In the genomic region with DNA sequence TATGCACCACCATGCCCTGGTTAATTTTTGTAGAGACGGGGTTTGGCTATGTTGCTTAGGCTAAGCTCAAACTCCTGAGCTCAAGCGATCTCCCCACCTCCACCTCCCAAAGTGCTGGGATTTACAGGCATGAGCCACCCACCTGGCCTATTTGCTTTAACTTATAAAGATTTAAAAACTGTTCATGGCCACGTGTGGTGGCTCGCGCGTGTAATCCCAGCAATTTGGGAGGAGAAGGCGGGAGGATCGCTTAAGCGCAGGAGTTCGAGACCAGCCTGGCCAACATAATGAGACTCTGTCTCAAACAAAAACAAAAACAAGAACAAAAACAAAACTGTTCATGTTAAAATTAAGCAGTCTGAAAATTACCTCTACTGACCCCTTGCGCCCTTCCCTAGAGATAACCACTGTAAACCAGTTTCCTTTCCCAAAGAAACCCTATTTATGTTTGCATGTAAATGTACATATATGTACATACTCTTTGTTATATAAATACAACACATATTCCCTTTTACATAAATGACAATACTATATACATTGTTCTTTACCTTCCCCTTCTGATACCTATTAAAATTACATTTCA, we compare ENCODE assay signal across 8 cellular contexts. TPM values are rescaled to one million over a fixed set of nuclear protein-coding genes. Genes with fewer than 3 reads are reported as not detected.
A peak's percentile ranks its signal among the peaks of the same experiment; 100 is the strongest.
DNase-seq lines count a peak whose midpoint lies in the region; ATAC-seq and TF ChIP-seq lines count a peak whose summit lies in the region.

No MANE protein-coding gene starts in this region.

- H3K4me1 ChIP-seq in RWPE2 (ENCODE audit: insufficient read depth, poor library complexity, severe bottlenecking) (peaks cover 24% of the 10 kb centered on the region), skeletal muscle satellite cell (ENCODE audit: control insufficient read depth, insufficient read depth, low read length) (peaks cover 18% of the 10 kb centered on the region), esophagus squamous epithelium (peaks cover 11 to 53% (median 21%) of the 10 kb centered on the region in 3 donors), uterus (no peaks in the 10 kb centered on the region)

- H3K27me3 Mint-ChIP-seq in T-helper 2 cell treated with Interferon-gamma antibody and Interleukin-4, amounts not matched to agents 5 μg/mL and 100 μg/mL, for 36 hours (ENCODE audit: low read depth), result no peaks in the 10 kb centered on the region

- H3K27me3 ChIP-seq in RWPE2 (ENCODE audit: insufficient read depth, poor library complexity, severe bottlenecking), result no peaks in the 10 kb centered on the region
- no peaks in the 10 kb centered on the region for H3K27me3 ChIP-seq in skeletal muscle satellite cell (ENCODE audit: control insufficient read depth, insufficient read depth, low read length)
- no peaks in the 10 kb centered on the region for H3K27me3 ChIP-seq in esophagus squamous epithelium
- no peaks in the 10 kb centered on the region for H3K27me3 ChIP-seq in uterus

- ATAC-seq in RWPE2 (ENCODE audit: low read depth) (no peak), HG03342 (IDR thresholded peaks at IDR 0.05; ENCODE audit: unreplicated experiment) (no peak)

- H3K36me3 Mint-ChIP-seq in T-helper 2 cell treated with Interferon-gamma antibody and Interleukin-4, amounts not matched to agents 5 μg/mL and 100 μg/mL, for 36 hours (ENCODE audit: low read depth), result peaks cover 40% of the 10 kb centered on the region

- H3K27ac ChIP-seq in RWPE2 (ENCODE audit: poor library complexity, severe bottlenecking), result no peak overlapping the region
- no peak overlapping the region for H3K27ac ChIP-seq in esophagus squamous epithelium
- H3K27ac ChIP-seq in uterus, result no peak overlapping the region

- H3K9me3 Mint-ChIP-seq in T-helper 2 cell treated with Interferon-gamma antibody and Interleukin-4, amounts not matched to agents 5 μg/mL and 100 μg/mL, for 36 hours, result no peaks in the 10 kb centered on the region

- TF ChIP-seq CTCF in RWPE2 (IDR thresholded peaks at IDR 0.05; ENCODE audit: poor library complexity, severe bottlenecking) (no peak), epithelial cell of proximal tubule (conservative IDR thresholded peaks at IDR 0.05; ENCODE audit: low read depth, low read length) (no peak), esophagus squamous epithelium (IDR thresholded peaks at IDR 0.05) (no peak), uterus (IDR thresholded peaks at IDR 0.05) (no peak)

- H3K4me3 ChIP-seq in RWPE2 (ENCODE audit: severe bottlenecking) (peak overlapping the region; percentile 69), epithelial cell of proximal tubule (ENCODE audit: low read depth, low read length) (peak overlapping the region; percentile 91), skeletal muscle satellite cell (ENCODE audit: low read length) (peak overlapping the region; percentile 79), esophagus squamous epithelium (peak overlapping the region in 2 of 4 donors; percentile 72 to 81), uterus (no peak overlapping the region)

- H3K4me2 ChIP-seq in skeletal muscle satellite cell (ENCODE audit: low read length), result peak overlapping the region; percentile 83

- intact Hi-C loops in esophagus squamous epithelium (cut with DNase I), result no loop called here
- intact Hi-C loops in uterus (cut with DNase I; ENCODE audit: low total_unique reads), result no loop called here

- peaks cover 30% of the 10 kb centered on the region for H3K4me1 Mint-ChIP-seq in T-helper 2 cell treated with Interferon-gamma antibody and Interleukin-4, amounts not matched to agents 5 μg/mL and 100 μg/mL, for 36 hours (ENCODE audit: low read depth)

- TF ChIP-seq POLR2A in esophagus squamous epithelium (IDR thresholded peaks at IDR 0.05) (no peak), uterus (IDR thresholded peaks at IDR 0.05) (no peak)

- peak overlapping the region; percentile 97 for H3K27ac Mint-ChIP-seq in T-helper 2 cell treated with Interferon-gamma antibody and Interleukin-4, amounts not matched to agents 5 μg/mL and 100 μg/mL, for 36 hours

- H3K4me3 Mint-ChIP-seq in T-helper 2 cell treated with Interferon-gamma antibody and Interleukin-4, amounts not matched to agents 5 μg/mL and 100 μg/mL, for 36 hours, result peak overlapping the region; percentile 93

- no peaks in the 10 kb centered on the region for H3K9me3 ChIP-seq in RWPE2 (ENCODE audit: severe bottlenecking)
- H3K9me3 ChIP-seq in skeletal muscle satellite cell (replicated peaks; ENCODE audit: low read length), result no peaks in the 10 kb centered on the region
- H3K9me3 ChIP-seq in esophagus squamous epithelium, result no peaks in the 10 kb centered on the region
- H3K9me3 ChIP-seq in uterus, result no peaks in the 10 kb centered on the region

- no peak for DNase-seq in T-helper 2 cell treated with Interferon-gamma antibody and Interleukin-4, amounts not matched to agents 5 μg/mL and 100 μg/mL, for 36 hours (ENCODE audit: low spot score)
- DNase-seq in T-helper 2 cell (no peak), RWPE2 (ENCODE audit: low spot score) (no peak), epithelial cell of proximal tubule (ENCODE audit: low read depth) (no peak), esophagus squamous epithelium (lab: John Stamatoyannopoulos, UW) (no peak), uterus (no peak)

- H3K36me3 ChIP-seq in RWPE2 (ENCODE audit: low read depth) (peaks cover 71% of the 10 kb centered on the region), skeletal muscle satellite cell (ENCODE audit: insufficient read depth, low read length) (peaks cover 25% of the 10 kb centered on the region), esophagus squamous epithelium (peaks cover 0 to 46% (median 4%) of the 10 kb centered on the region in 3 donors), uterus (no peaks in the 10 kb centered on the region)

- WGBS in esophagus squamous epithelium, 2 donors, result 81 to 83% methylated on average over 11 of the region's 11 CpGs

- H3K9ac ChIP-seq in skeletal muscle satellite cell (ENCODE audit: low read depth, low read length), result peak overlapping the region; percentile 93

RNA-seq across cellular contexts. Expression of a gene that starts 1.5 kb away (rescaled TPM):
- 14.8 and 33.0 TPM in 2 replicates for total RNA-seq in epithelial cell of proximal tubule
- total RNA-seq in skeletal muscle satellite cell (2012; rRNA removed), result 35.8 and 41.1 TPM in 2 replicates
- 10 to 100 TPM; 10.7 to 23.0 (median 13.8) TPM for total RNA-seq in esophagus squamous epithelium
- total RNA-seq in uterus, result 10 to 100 TPM; 23.6 to 36.3 (median 28.2) TPM

RNA-seq across cellular contexts. Expression of a gene that starts 1.5 kb away (rescaled TPM):
- total RNA-seq in epithelial cell of proximal tubule, result 34.5 and 79.5 TPM in 2 replicates
- total RNA-seq in skeletal muscle satellite cell (2012; rRNA removed), result 87.2 and 88.5 TPM in 2 replicates
- total RNA-seq in esophagus squamous epithelium, result 10 to 100 TPM; 25.4 to 42.2 (median 37.7) TPM
- total RNA-seq in uterus, result 10 to 100 TPM; 10.9 to 50.5 (median 32.7) TPM

RNA-seq across cellular contexts. Expression of a gene that starts 1.8 kb away (rescaled TPM):
- total RNA-seq in epithelial cell of proximal tubule (12.4 and 19.5 TPM in 2 replicates), esophagus squamous epithelium (10 to 100 TPM in 3 of 4 donors, 1 to 10 TPM in 1; 4.9 to 18.3 (median 10.9) TPM), uterus (10 to 100 TPM in 2 of 4 donors, 1 to 10 TPM in 2; 6.1 to 35.1 (median 15.1) TPM)
- total RNA-seq in skeletal muscle satellite cell (2012; rRNA removed), result 11.8 and 16.2 TPM in 2 replicates

RNA-seq across cellular contexts. Expression of a gene that starts 35.2 kb away (rescaled TPM):
- 4.8 and 5.8 TPM in 2 replicates for total RNA-seq in epithelial cell of proximal tubule
- 2.0 and 6.8 TPM in 2 replicates for total RNA-seq in skeletal muscle satellite cell (2012; rRNA removed)
- 1 to 10 TPM; 4.4 to 6.5 (median 5.3) TPM for total RNA-seq in esophagus squamous epithelium
- 1 to 10 TPM; 1.8 to 9.9 (median 6.6) TPM for total RNA-seq in uterus

RNA-seq across cellular contexts. Expression of a gene that starts 47.1 kb away (rescaled TPM):
- total RNA-seq in epithelial cell of proximal tubule, result 12.6 and 13.1 TPM in 2 replicates
- 0.25 and 0.44 TPM in 2 replicates for total RNA-seq in skeletal muscle satellite cell (2012; rRNA removed)
- 10 to 100 TPM; 12.4 to 24.5 (median 18.2) TPM for total RNA-seq in esophagus squamous epithelium
- total RNA-seq in uterus, result 1 to 10 TPM in 1 of 4 donors, under 1 TPM in 2, not detected in 1; 0.26 to 7.4 (median 0.70) TPM

Comparison
In these comparisons a context has a peak if more than half of its experiments do, and no peak if none do; other contexts are left out.
1. H3K4me3 ChIP-seq: peak in RWPE2 (single experiment), epithelial cell of proximal tubule (single experiment) and skeletal muscle satellite cell (single experiment); none in uterus (0 of 2).